19 cellular contexts compared by ENCODE assay signal in genomic region chr12:100553851-100554404, GRCh38. TPM values are rescaled to one million over a fixed set of nuclear protein-coding genes. Genes with fewer than 3 reads are reported as not detected.
A peak's percentile ranks its signal among the peaks of the same experiment; 100 is the strongest.
DNase-seq lines count a peak whose midpoint lies in the region; ATAC-seq and TF ChIP-seq lines count a peak whose summit lies in the region.
"Had no signal": no experiment of that assay in that cellular context is flagged by ENCODE, and none has a peak within 500 bp of the region (broad histone marks: within the 10 kb centered on the region; RNA-seq: fewer than 3 reads in every experiment).

No MANE protein-coding gene starts in this region.

- H4K91ac ChIP-seq in neuronal stem cell (ENCODE audit: low read depth, low read length, poor library complexity) = no peak overlapping the region

- no peak overlapping the region for H2AK5ac ChIP-seq in neuronal stem cell (ENCODE audit: low read depth, low read length)

- H3K4me2 ChIP-seq in mammary epithelial cell (ENCODE audit: insufficient read depth, low read depth, low read length) (no peak overlapping the region), neuronal stem cell (ENCODE audit: insufficient read depth, low read length, poor library complexity, severe bottlenecking) (no peak overlapping the region)

- no peaks in the 10 kb centered on the region for H4K20me1 ChIP-seq in mammary epithelial cell (ENCODE audit: insufficient read depth, low read length)

- no peaks in the 10 kb centered on the region for H3K79me2 ChIP-seq in mammary epithelial cell (ENCODE audit: insufficient read depth, low read length)

- intact Hi-C loops in dendritic cell treated with granulocyte-macrophage colony-stimulating factor and Interleukin-4, amounts not matched to agents 40 ng/mL and 50 ng/mL, for 4 days (cut with micrococcal nuclease) = loop anchor here (2.0 kb wide), 1 partner anchor 319 kb away; no protein-coding TSS in a partner anchor
- intact Hi-C loops in mammary epithelial cell (cut with micrococcal nuclease) = loop anchor here (1.0 kb wide), 4 partner anchors 162 to 400 kb away; no protein-coding TSS in a partner anchor

- CTCF ChIA-PET in mammary epithelial cell (lab: Charles Lee; ENCODE audit: low non-redundant PET) = no interaction called here

- H3K27ac Mint-ChIP-seq in dendritic cell treated with granulocyte-macrophage colony-stimulating factor and Interleukin-4, amounts not matched to agents 40 ng/mL and 50 ng/mL, for 4 days = peak overlapping the region; percentile 71
- H3K27ac Mint-ChIP-seq: activated CD4-positive, alpha-beta T cell treated with anti-CD3 and anti-CD28 coated beads, Interleukin-2, amount 10 ng/mL, durations not matched to agents 24 days and 14 days; activated naive CD8-positive, alpha-beta T cell treated with anti-CD3 and anti-CD28 coated beads, Interleukin-2, amount 10 ng/mL, durations not matched to agents 7 days and 5 days; activated T-cell treated with anti-CD3 and anti-CD28 coated beads, Interleukin-2, amount 50 U/mL, for 24 hours; CD4-positive, CD25-positive, alpha-beta regulatory T cell had no signal

- no TSS peak for BruUV-seq in mammary epithelial cell (replicated peaks; lab: Mats Ljungman, UMichigan)

- H3K9me3 ChIP-seq in mammary epithelial cell (replicated peaks; ENCODE audit: insufficient read depth, low read length) = no peaks in the 10 kb centered on the region
- H3K9me3 ChIP-seq in neuronal stem cell (replicated peaks in 1 of 2; ENCODE audit: control insufficient read depth in 2 of 2, insufficient read depth in 1 of 2, low read depth in 1 of 2, low read length in 2 of 2) = no peaks in the 10 kb centered on the region
- H3K9me3 ChIP-seq: tibial artery had no signal

- no peak overlapping the region for H2BK15ac ChIP-seq in neuronal stem cell (ENCODE audit: low read length)

- H3K27ac ChIP-seq in mammary epithelial cell (ENCODE audit: insufficient read depth, low read depth, low read length) (no peak overlapping the region), neuronal stem cell (replicated peaks; ENCODE audit: low read length) (no peak overlapping the region)
- H3K27ac ChIP-seq: skin epidermis, tibial artery had no signal

- no peak overlapping the region for H3K23ac ChIP-seq in neuronal stem cell (ENCODE audit: low read depth, low read length, poor library complexity)

- no peak overlapping the region for H2BK120ac ChIP-seq in neuronal stem cell (ENCODE audit: low read depth, low read length)

- H3K9me3 Mint-ChIP-seq in dendritic cell treated with granulocyte-macrophage colony-stimulating factor and Interleukin-4, amounts not matched to agents 40 ng/mL and 50 ng/mL, for 4 days = no peaks in the 10 kb centered on the region
- H3K9me3 Mint-ChIP-seq: activated CD4-positive, alpha-beta T cell treated with anti-CD3 and anti-CD28 coated beads, Interleukin-2, amount 10 ng/mL, durations not matched to agents 24 days and 14 days; activated naive CD8-positive, alpha-beta T cell treated with anti-CD3 and anti-CD28 coated beads, Interleukin-2, amount 10 ng/mL, durations not matched to agents 7 days and 5 days; activated T-cell treated with anti-CD3 and anti-CD28 coated beads, Interleukin-2, amount 50 U/mL, for 24 hours; CD4-positive, CD25-positive, alpha-beta regulatory T cell; central memory CD8-positive, alpha-beta T cell; H9 had no signal

- ATAC-seq in GM19463 (IDR thresholded peaks at IDR 0.05; ENCODE audit: unreplicated experiment) (no peak), HG03108 (IDR thresholded peaks at IDR 0.05; ENCODE audit: unreplicated experiment) (no peak)

- no peak overlapping the region for H2BK5ac ChIP-seq in neuronal stem cell (ENCODE audit: low read length)

- no peak overlapping the region for H4K8ac ChIP-seq in neuronal stem cell (ENCODE audit: low read depth, low read length)

- H3K36me3 Mint-ChIP-seq in dendritic cell treated with granulocyte-macrophage colony-stimulating factor and Interleukin-4, amounts not matched to agents 40 ng/mL and 50 ng/mL, for 4 days (ENCODE audit: low read depth) = no peaks in the 10 kb centered on the region
- H3K36me3 Mint-ChIP-seq: activated naive CD8-positive, alpha-beta T cell treated with anti-CD3 and anti-CD28 coated beads, Interleukin-2, amount 10 ng/mL, durations not matched to agents 7 days and 5 days; CD4-positive, CD25-positive, alpha-beta regulatory T cell had no signal

- H2AFZ ChIP-seq in mammary epithelial cell (ENCODE audit: low read depth, low read length) = no peak overlapping the region
- H2AFZ ChIP-seq in neuronal stem cell (ENCODE audit: low read length) = no peak overlapping the region

- H3K9ac ChIP-seq in mammary epithelial cell (ENCODE audit: insufficient read depth, low read length) (no peak overlapping the region), neuronal stem cell (ENCODE audit: low read depth, low read length, poor library complexity) (no peak overlapping the region)

- H3K27me3 ChIP-seq in mammary epithelial cell (ENCODE audit: insufficient read depth, low read length) = no peaks in the 10 kb centered on the region
- peaks cover 0 to 3% (median 0%) of the 10 kb centered on the region in 3 experiments for H3K27me3 ChIP-seq in neuronal stem cell (ENCODE audit: control insufficient read depth in 3 of 3, insufficient read depth in 3 of 3, low read depth in 1 of 3, low read length in 3 of 3)
- H3K27me3 ChIP-seq: tibial artery had no signal

- H3K14ac ChIP-seq in neuronal stem cell (ENCODE audit: low read length) = no peak overlapping the region

- H3K4me1 Mint-ChIP-seq in dendritic cell treated with granulocyte-macrophage colony-stimulating factor and Interleukin-4, amounts not matched to agents 40 ng/mL and 50 ng/mL, for 4 days (ENCODE audit: low read depth) = peaks cover 13% of the 10 kb centered on the region
- H3K4me1 Mint-ChIP-seq: activated CD4-positive, alpha-beta T cell treated with anti-CD3 and anti-CD28 coated beads, Interleukin-2, amount 10 ng/mL, durations not matched to agents 24 days and 14 days; activated naive CD8-positive, alpha-beta T cell treated with anti-CD3 and anti-CD28 coated beads, Interleukin-2, amount 10 ng/mL, durations not matched to agents 7 days and 5 days; CD4-positive, CD25-positive, alpha-beta regulatory T cell; central memory CD8-positive, alpha-beta T cell; H9 had no signal

- 95% methylated on average over 2 of the region's 3 CpGs for WGBS in mammary epithelial cell (ENCODE audit: low coverage, missing lambda C conversion rate)
- no CpG with 5 or more reads among the region's 3 CpGs for WGBS in neuronal stem cell (ENCODE audit: extremely low coverage in 2 of 2, insufficient read length in 2 of 2, insufficient replicate concordance in 1 of 2), 2 donors

- H3K4me3 ChIP-seq in mammary epithelial cell (replicated peaks in 1 of 3; ENCODE audit: insufficient read depth in 1 of 3, low read depth in 2 of 3, low read length in 3 of 3) = no peak overlapping the region
- no peak overlapping the region for H3K4me3 ChIP-seq in neuronal stem cell (ENCODE audit: low read length in 2 of 2)
- H3K4me3 ChIP-seq: skin epidermis, tibial artery had no signal

- DNase-seq in Caki2 (ENCODE audit: low read depth) (peak; percentile 43), NCI-H82 (lab: John Stamatoyannopoulos, UW) (peak; percentile 81), myocyte (ENCODE audit: low read depth) (peak; percentile 13), mammary epithelial cell (no peak), neuronal stem cell (ENCODE audit: low spot score) (no peak)
- DNase-seq: activated naive CD8-positive, alpha-beta T cell treated with anti-CD3 and anti-CD28 coated beads, Interleukin-2, amount 10 ng/mL, durations not matched to agents 7 days and 5 days; activated T-cell treated with anti-CD3 and anti-CD28 coated beads, Interleukin-2, amount 50 U/mL, for 24 hours; NK-92 treated with Interleukin-12 subunit alpha and Interleukin-12 subunit beta, amount 100 ng/mL, for 24 hours; SIG-M5; T-helper 9 cell; tibial artery had no signal

- H3K36me3 ChIP-seq in mammary epithelial cell (ENCODE audit: insufficient read depth, low read length) (no peaks in the 10 kb centered on the region), neuronal stem cell (replicated peaks in 1 of 2; ENCODE audit: control insufficient read depth in 2 of 2, insufficient read depth in 2 of 2, low read length in 2 of 2) (no peaks in the 10 kb centered on the region)
- H3K36me3 ChIP-seq: tibial artery had no signal

- dilution Hi-C loops in mammary epithelial cell (cut with HindIII; ENCODE audit: low sequenced_read_pairs) = no loop called here

- no peak overlapping the region for H3K18ac ChIP-seq in neuronal stem cell (ENCODE audit: low read length)

- H3K27me3 Mint-ChIP-seq in dendritic cell treated with granulocyte-macrophage colony-stimulating factor and Interleukin-4, amounts not matched to agents 40 ng/mL and 50 ng/mL, for 4 days = peaks cover 6% of the 10 kb centered on the region

- no peak overlapping the region for H3K4ac ChIP-seq in neuronal stem cell (ENCODE audit: low read length)

- in situ Hi-C loops in Caki2 (cut with HindIII; ENCODE audit: low pct_unique_long_range_greater_than_20kb, low sequenced_read_pairs) (no loop called here), mammary epithelial cell (cut with MboI; ENCODE audit: low sequenced_read_pairs in 2 of 2) (loop anchor here (10.0 to 25.0 kb wide), 3 partner anchors 192 to 317 kb away; partner anchors contain the start of gene SLC17A8 (in 2 of the 2))

- H3K4me1 ChIP-seq in mammary epithelial cell (ENCODE audit: insufficient read depth, low read length) = no peaks in the 10 kb centered on the region
- H3K4me1 ChIP-seq in neuronal stem cell (ENCODE audit: control insufficient read depth in 2 of 2, insufficient read depth in 1 of 2, low read depth in 1 of 2, low read length in 2 of 2) = peaks cover 0 to 1% of the 10 kb centered on the region in 2 donors

- no peak overlapping the region for H3K4me3 Mint-ChIP-seq in dendritic cell treated with granulocyte-macrophage colony-stimulating factor and Interleukin-4, amounts not matched to agents 40 ng/mL and 50 ng/mL, for 4 days
- H3K4me3 Mint-ChIP-seq: activated CD4-positive, alpha-beta T cell treated with anti-CD3 and anti-CD28 coated beads, Interleukin-2, amount 10 ng/mL, durations not matched to agents 24 days and 14 days; activated naive CD8-positive, alpha-beta T cell treated with anti-CD3 and anti-CD28 coated beads, Interleukin-2, amount 10 ng/mL, durations not matched to agents 7 days and 5 days; activated T-cell treated with anti-CD3 and anti-CD28 coated beads, Interleukin-2, amount 50 U/mL, for 24 hours; CD4-positive, CD25-positive, alpha-beta regulatory T cell; central memory CD8-positive, alpha-beta T cell; H9 had no signal

- H3K79me1 ChIP-seq in neuronal stem cell (ENCODE audit: low read depth, low read length) = no peaks in the 10 kb centered on the region

- H2BK12ac ChIP-seq in neuronal stem cell (ENCODE audit: low read length) = no peak overlapping the region

- no peak for TF ChIP-seq CTCF in mammary epithelial cell (conservative IDR thresholded peaks at IDR 0.05 in 1 of 2, IDR thresholded peaks at IDR 0.05 in 1 of 2; ENCODE audit: extremely low read depth in 1 of 2, insufficient read depth in 1 of 2, low read depth in 1 of 2, low read length in 2 of 2)

RNA-seq across cellular contexts. Expression of gene GAS2L3, which starts 19.6 kb away (rescaled TPM):
- total RNA-seq in Caki2 (2014; rRNA removed; shearing (Covaris generic); ENCODE audit: low replicate concordance) = 16.3 and 25.8 TPM in 2 replicates
- 5.3 and 10.4 TPM in 2 replicates for total RNA-seq in myocyte
- 2.4 TPM for polyA plus RNA-seq in myocyte (2012)
- 10 to 100 TPM in 1 of 2 donors, 1 to 10 TPM in 1; 4.0 to 17.7 TPM for total RNA-seq in mammary epithelial cell
- polyA plus RNA-seq in mammary epithelial cell = 5.1 TPM
- not detected for polyA minus RNA-seq in mammary epithelial cell
- polyA plus RNA-seq in neuronal stem cell (2013, experiment 1 of 2) = 30.3 TPM
- 33.4 TPM for polyA plus RNA-seq in neuronal stem cell (2013, experiment 2 of 2)
- polyA plus RNA-seq: CD4-positive, CD25-positive, alpha-beta regulatory T cell had no signal

Comparison
In these comparisons a context has a peak if more than half of its experiments do, and no peak if none do; other contexts are left out.
1. DNase-seq: peak in Caki2 (single experiment), NCI-H82 (single experiment) and myocyte (single experiment); none in mammary epithelial cell (single experiment) and neuronal stem cell (single experiment).